21 cellular contexts compared by ENCODE assay signal in the genomic region with DNA sequence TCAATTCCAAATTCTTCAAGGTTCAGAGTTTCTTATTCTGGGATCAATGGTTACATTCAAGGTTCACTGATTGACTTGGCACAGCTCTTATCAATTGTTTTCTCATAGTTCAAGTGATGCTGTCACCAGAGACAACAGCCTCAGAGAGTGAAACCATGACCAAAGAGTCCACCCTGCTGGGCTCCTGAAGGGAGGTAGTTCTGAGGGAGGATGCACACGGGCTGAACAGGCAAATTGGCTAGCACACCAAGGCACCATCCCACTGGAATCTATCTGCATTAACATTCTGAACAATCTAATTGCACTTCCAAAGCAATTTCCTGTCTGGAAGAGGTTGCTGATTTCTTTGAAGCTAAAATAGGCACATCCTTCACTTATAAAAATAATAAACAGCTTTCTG. TPM values are rescaled to one million over a fixed set of nuclear protein-coding genes. Genes with fewer than 3 reads are reported as not detected.
"Had no signal": no experiment of that assay in that cellular context is flagged by ENCODE, and none has a peak within 500 bp of the region (broad histone marks: within the 10 kb centered on the region; RNA-seq: fewer than 3 reads in every experiment).

No MANE protein-coding gene starts in this region.

- H3K36me3 ChIP-seq: heart left ventricle, left lung, neutrophil, thoracic aorta, transverse colon had no signal

- FAIRE-seq: islet of Langerhans had no signal

- H3K4me1 ChIP-seq: left lung had no signal

- ATAC-seq: left lung; naive thymus-derived CD8-positive, alpha-beta T cell; stimulated activated naive B cell treated with anti-CD40 and anti-IgM and Interleukin-4, amounts not matched to agents 10 μg/mL and 1 μg/mL and 100 μg/mL, for 72 hours; stimulated activated naive CD8-positive, alpha-beta T cell treated with anti-CD3 and anti-CD28 coated beads, Interleukin-15, amount 100 ng/mL, for 72 hours had no signal

- H3K27ac ChIP-seq: left lung, neutrophil, thoracic aorta, transverse colon had no signal

- H3K4me3 ChIP-seq: dorsolateral prefrontal cortex, heart left ventricle, left lung, lung, thoracic aorta, transverse colon had no signal

- H3K27me3 ChIP-seq: dorsolateral prefrontal cortex, heart left ventricle, left lung, transverse colon had no signal

- DNase-seq: cortex of kidney; dorsolateral prefrontal cortex; effector CD8-positive, alpha-beta T cell; foreskin melanocyte; heart left ventricle; hippocampal formation; kidney glomerular epithelial cell; left lung; mesendoderm; naive thymus-derived CD8-positive, alpha-beta T cell; posterior cingulate gyrus; right cardiac atrium; stimulated activated CD4-positive, alpha-beta T cell treated with anti-CD3 and anti-CD28 coated beads, Interleukin-2, amount 100 ng/mL, for 24 hours; stimulated activated CD4-positive, alpha-beta T cell treated with anti-CD3 and anti-CD28 coated beads, Interleukin-4, amount 100 ng/mL, for 4 hours; stimulated activated naive B cell treated with anti-CD40 and anti-IgM and Interleukin-4, amounts not matched to agents 10 μg/mL and 1 μg/mL and 100 μg/mL, for 72 hours; stimulated activated naive CD8-positive, alpha-beta T cell treated with anti-CD3 and anti-CD28 coated beads, Interleukin-15, amount 100 ng/mL, for 72 hours; transverse colon had no signal

- H3K9me3 ChIP-seq: heart left ventricle, left lung, neutrophil, thoracic aorta, transverse colon had no signal

RNA-seq across cellular contexts. Expression of a gene that starts 16.6 kb away (rescaled TPM):
- polyA plus RNA-seq: naive thymus-derived CD8-positive, alpha-beta T cell had no signal
